ENCODE assay signal across 8 cellular contexts in genomic region chr7:45111298-45112223, GRCh38. TPM values are rescaled to one million over a fixed set of nuclear protein-coding genes. Genes with fewer than 3 reads are reported as not detected.
DNase-seq lines count a peak whose midpoint lies in the region; ATAC-seq and TF ChIP-seq lines count a peak whose summit lies in the region.

TBRG4 (minus strand) TSS chr7:45111697; CDS start chr7:45109237, 2,460 bp downstream.

- TF ChIP-seq CTCF in colonic mucosa (IDR thresholded peaks at IDR 0.05): no peak

- no peaks in the 10 kb centered on the region for H3K27me3 ChIP-seq in BLaER1 treated with 17β-estradiol and CSF1 and Interleukin-3, amounts not matched to agents 10 nM and 100 nM
- no peaks in the 10 kb centered on the region for H3K27me3 ChIP-seq in colonic mucosa

- ATAC-seq in HG03460 (IDR thresholded peaks at IDR 0.05; ENCODE audit: unreplicated experiment): peak; percentile 95

- peak within 1 kb of the TSS; percentile 91 to 99 (median 97) for H3K27ac ChIP-seq in BLaER1 treated with 17β-estradiol and CSF1 and Interleukin-3, amounts not matched to agents 10 nM and 100 nM
- peak within 1 kb of the TSS; percentile 94 for H3K27ac ChIP-seq in colonic mucosa

- H3K36me3 ChIP-seq in BLaER1 treated with 17β-estradiol and CSF1 and Interleukin-3, amounts not matched to agents 10 nM and 100 nM: peaks cover 27 to 37% (median 33%) of the 10 kb centered on the region in 11 experiments
- peaks cover 8% of the 10 kb centered on the region for H3K36me3 ChIP-seq in colonic mucosa

- H3K9ac ChIP-seq in BLaER1 treated with 17β-estradiol and CSF1 and Interleukin-3, amounts not matched to agents 10 nM and 100 nM: peak within 1 kb of the TSS; percentile 90 to 99 (median 97)
- H3K9ac ChIP-seq in colonic mucosa (ENCODE audit: low read depth in 2 of 2, low read length in 2 of 2): peak within 1 kb of the TSS; percentile 89 to 94

- DNase-seq in GM19240 (ENCODE audit: insufficient read length, low spot score) (peak; percentile 91), NCI-H524 treated with DMSO at 0.1 percent for 48 hours (lab: John Stamatoyannopoulos, UW) (peak; percentile 61), colonic mucosa (peak; percentile 96), kidney tubule cell (ENCODE audit: low spot score) (peak; percentile 97)
- DNase-seq in activated CD4-positive, alpha-beta T cell treated with anti-CD3 and anti-CD28 coated beads for 48 hours: peak; percentile 96
- peak; percentile 87 to 93 (median 90) for DNase-seq in stimulated activated CD4-positive, alpha-beta T cell treated with anti-CD3 and anti-CD28 coated beads, Interleukin-1b, Interleukin-23, amount 100 ng/mL, for 24 hours (ENCODE audit: low read depth in 4 of 4, low spot score in 1 of 4)

- H4K20me1 ChIP-seq in BLaER1 treated with 17β-estradiol and CSF1 and Interleukin-3, amounts not matched to agents 10 nM and 100 nM: peaks cover 26 to 37% (median 32%) of the 10 kb centered on the region in 11 experiments

- H3K4me3 ChIP-seq in BLaER1 treated with 17β-estradiol and CSF1 and Interleukin-3, amounts not matched to agents 10 nM and 100 nM: peak within 1 kb of the TSS; percentile 76 to 96 (median 86)
- H3K4me3 ChIP-seq in colonic mucosa: peak within 1 kb of the TSS; percentile 65

- intact Hi-C loops in colonic mucosa (cut with DNase I): loop anchor here (10.0 kb wide), 1 partner anchor 507 kb away; the partner anchor contains the start of gene OGDH

- no peaks in the 10 kb centered on the region for H3K9me3 ChIP-seq in BLaER1 treated with 17β-estradiol and CSF1 and Interleukin-3, amounts not matched to agents 10 nM and 100 nM (replicated peaks in 1 of 11)
- H3K9me3 ChIP-seq in colonic mucosa: no peaks in the 10 kb centered on the region

- peaks cover 44 to 76% (median 57%) of the 10 kb centered on the region in 10 experiments for H3K4me1 ChIP-seq in BLaER1 treated with 17β-estradiol and CSF1 and Interleukin-3, amounts not matched to agents 10 nM and 100 nM
- peaks cover 13% of the 10 kb centered on the region for H3K4me1 ChIP-seq in colonic mucosa

- peak within 1 kb of the TSS; percentile 73 to 97 (median 83) for H3K4me2 ChIP-seq in BLaER1 treated with 17β-estradiol and CSF1 and Interleukin-3, amounts not matched to agents 10 nM and 100 nM

RNA-seq across cellular contexts. Expression of gene TBRG4, which starts in this region (rescaled TPM):
- total RNA-seq in colonic mucosa: 100 to 1,000 TPM in 1 of 2 donors, 10 to 100 TPM in 1; 91.0 to 147 TPM

Comparison
In these comparisons a context has a peak if more than half of its experiments do, and no peak if none do; other contexts are left out.
1. Peak in every context shown above with its lines: DNase-seq, ATAC-seq, H3K4me3 ChIP-seq and H3K27ac ChIP-seq.